In genomic region chr19:51691122-51692064, GRCh38 we compare ENCODE assay signal across 9 cellular contexts. TPM values are rescaled to one million over a fixed set of nuclear protein-coding genes. Genes with fewer than 3 reads are reported as not detected.
A peak's percentile ranks its signal among the peaks of the same experiment; 100 is the strongest.
DNase-seq lines count a peak whose midpoint lies in the region; ATAC-seq, FAIRE-seq and TF ChIP-seq lines count a peak whose summit lies in the region.
"Had no signal": no experiment of that assay in that cellular context is flagged by ENCODE, and none has a peak within 500 bp of the region (broad histone marks: within the 10 kb centered on the region; RNA-seq: fewer than 3 reads in every experiment).

No MANE protein-coding gene starts in this region.

- peaks cover 13% of the 10 kb centered on the region for H3K36me3 ChIP-seq in bronchial epithelial cell (ENCODE audit: control insufficient read depth, insufficient read depth, low read length)
- H3K36me3 ChIP-seq in mesodermal cell (ENCODE audit: control insufficient read depth, insufficient read depth, low read length), result peaks cover 45% of the 10 kb centered on the region
- peaks cover 0 to 18% of the 10 kb centered on the region in 2 donors for H3K36me3 ChIP-seq in vagina

- peaks cover 23% of the 10 kb centered on the region for H3K4me1 ChIP-seq in mesodermal cell (ENCODE audit: control insufficient read depth, insufficient read depth, low read length, poor library complexity, severe bottlenecking)
- H3K4me1 ChIP-seq in vagina, result peaks cover 53% of the 10 kb centered on the region

- H3K27me3 ChIP-seq in bronchial epithelial cell (ENCODE audit: control insufficient read depth, insufficient read depth, low read length) (no peaks in the 10 kb centered on the region), vagina (no peaks in the 10 kb centered on the region)

- 21 to 24% methylated on average over 12 to 14 of the region's 16 CpGs for WGBS in mesodermal cell (ENCODE audit: insufficient coverage in 2 of 2), 2 experiments

- H3K9me3 ChIP-seq in mesodermal cell (ENCODE audit: control insufficient read depth, low read length) (no peaks in the 10 kb centered on the region), vagina (no peaks in the 10 kb centered on the region)

- intact Hi-C loops in vagina (cut with DNase I), result loop anchor here (10.0 kb wide), 1 partner anchor 327 kb away; the partner anchor contains the start of genes CLDND2 and ETFB

- peak overlapping the region; percentile 82 for H3K27ac ChIP-seq in C4-2B
- peak overlapping the region; percentile 93 for H3K27ac ChIP-seq in mesodermal cell (ENCODE audit: low read depth, low read length, severe bottlenecking)
- peak overlapping the region; percentile 97 for H3K27ac ChIP-seq in vagina

- no peak for TF ChIP-seq POLR2A in vagina (IDR thresholded peaks at IDR 0.05)

- DNase-seq in LHCN-M2 (ENCODE audit: low read depth) (peak; percentile 35), bronchial epithelial cell (ENCODE audit: low read depth) (no peak), vagina (ENCODE audit: extremely low spot score in 2 of 2) (peak in 1 of 2 donors; percentile 84), RPMI8226 (no peak)

- H3K4me3 ChIP-seq in bronchial epithelial cell (ENCODE audit: low read depth, low read length) (peak overlapping the region; percentile 74), mesodermal cell (ENCODE audit: extremely low read depth, insufficient read depth, low read length, poor library complexity, severe bottlenecking) (peak overlapping the region; percentile 80), vagina (peak overlapping the region; percentile 64 to 96)

- TF ChIP-seq CTCF in C4-2B (conservative IDR thresholded peaks at IDR 0.05), result no peak
- TF ChIP-seq CTCF in bronchial epithelial cell (IDR thresholded peaks at IDR 0.05; ENCODE audit: insufficient read depth, low read length, severe bottlenecking), result no peak
- no peak for TF ChIP-seq CTCF in vagina (IDR thresholded peaks at IDR 0.05)

- ATAC-seq in GM21447 (IDR thresholded peaks at IDR 0.05; ENCODE audit: unreplicated experiment) (no peak), HG02623 (IDR thresholded peaks at IDR 0.05; ENCODE audit: unreplicated experiment) (no peak)

- no peak for FAIRE-seq in bronchial epithelial cell (lab: Jason Lieb, UNC)

RNA-seq across cellular contexts. Expression of gene SPACA6, which starts 1.7 kb away (rescaled TPM):
- total RNA-seq in LHCN-M2 (2014; rRNA removed) (12.9 and 27.3 TPM in 2 replicates), bronchial epithelial cell (1.1 and 3.2 TPM in 2 replicates), vagina (53.0 TPM)
- 15.1 TPM for polyA plus RNA-seq in LHCN-M2 (2012)
- 14.6 TPM for polyA plus RNA-seq in mesodermal cell (2013, experiment 1 of 2)
- 13.1 TPM for polyA plus RNA-seq in mesodermal cell (2013, experiment 2 of 2)

RNA-seq across cellular contexts. Expression of gene HAS1, which starts 32.4 kb away (rescaled TPM):
- 59.1 and 139 TPM in 2 replicates for total RNA-seq in LHCN-M2 (2014; rRNA removed)
- 1.6 TPM for polyA plus RNA-seq in LHCN-M2 (2012)
- total RNA-seq in bronchial epithelial cell, result 0.13 and 0.26 TPM in 2 replicates
- not detected for polyA plus RNA-seq in mesodermal cell (2013, experiment 1 of 2)
- not detected for polyA plus RNA-seq in mesodermal cell (2013, experiment 2 of 2)
- 2.9 TPM for total RNA-seq in vagina

RNA-seq across cellular contexts. Expression of gene SIGLEC14, which starts 44.8 kb away (rescaled TPM):
- not detected in 2 replicates for total RNA-seq in LHCN-M2 (2014; rRNA removed)
- polyA plus RNA-seq in LHCN-M2 (2012), result 0.04 TPM
- not detected in 2 replicates for total RNA-seq in bronchial epithelial cell
- not detected for polyA plus RNA-seq in mesodermal cell (2013, experiment 1 of 2)
- not detected for polyA plus RNA-seq in mesodermal cell (2013, experiment 2 of 2)
- not detected for total RNA-seq in vagina
- total RNA-seq: lung microvascular endothelial cell had no signal

Comparison
In these comparisons a context has a peak if more than half of its experiments do, and no peak if none do; other contexts are left out.
1. RNA of gene HAS1, which starts 32.4 kb away (total RNA-seq): 59.1 to 139 TPM in LHCN-M2; 2.9 TPM in vagina (single experiment) and 0.13 to 0.26 TPM in bronchial epithelial cell; every median in the first group is over 10 times any median in the second.
2. Peak in every context shown above with its lines, with median percentiles within 50 percentile points of each other: H3K27ac ChIP-seq and H3K4me3 ChIP-seq.